Comparison of ENCODE assay signal across 10 cellular contexts in genomic region chr17:78889525-78889924, GRCh38. TPM values are rescaled to one million over a fixed set of nuclear protein-coding genes. Genes with fewer than 3 reads are reported as not detected.
DNase-seq lines count a peak whose midpoint lies in the region; ATAC-seq and TF ChIP-seq lines count a peak whose summit lies in the region.
"Had no signal": no experiment of that assay in that cellular context is flagged by ENCODE, and none has a peak within 500 bp of the region (broad histone marks: within the 10 kb centered on the region; RNA-seq: fewer than 3 reads in every experiment).

No MANE protein-coding gene starts in this region.

- DNase-seq in activated CD4-positive, alpha-beta T cell treated with anti-CD3 and anti-CD28 coated beads for 48 hours: peak; percentile 29
- no peak for DNase-seq in activated CD4-positive, alpha-beta T cell treated with anti-CD3 and anti-CD28 coated beads, Interleukin-2, amount 50 U/mL, for 1 hour
- DNase-seq in MV-4-11 (lab: John Stamatoyannopoulos, UW) (peak; percentile 76), NCI-H2196 (lab: John Stamatoyannopoulos, UW; ENCODE audit: unreplicated experiment) (no peak), GM03348 (ENCODE audit: low spot score) (no peak)
- DNase-seq in stimulated activated naive CD8-positive, alpha-beta T cell treated with anti-CD3 and anti-CD28 coated beads, Interleukin-15, Interleukin-2, amounts not matched to agents 100 U/mL and 50 U/mL, for 24 hours: peak; percentile 26
- DNase-seq: small intestine, T-helper 9 cell had no signal

- ATAC-seq in stimulated activated naive CD8-positive, alpha-beta T cell treated with anti-CD3 and anti-CD28 coated beads, Interleukin-15, Interleukin-2, amounts not matched to agents 100 U/mL and 50 U/mL, for 24 hours: peak; percentile 40
- ATAC-seq in HG02642 (IDR thresholded peaks at IDR 0.05; ENCODE audit: poor library complexity, unreplicated experiment): no peak

- H3K4me3 Mint-ChIP-seq in brain: no peak overlapping the region

- H3K27ac Mint-ChIP-seq in brain: peak overlapping the region in 3 of 5 experiments; percentile 58 to 80 (median 67)

- no peak for TF ChIP-seq CTCF in brain (conservative IDR thresholded peaks at IDR 0.05)

- peaks cover 92% of the 10 kb centered on the region for H3K4me1 Mint-ChIP-seq in brain

- H3K9me3 Mint-ChIP-seq in brain: no peaks in the 10 kb centered on the region

- peaks cover 24% of the 10 kb centered on the region for H3K36me3 Mint-ChIP-seq in brain

- no peaks in the 10 kb centered on the region for H3K27me3 Mint-ChIP-seq in brain

RNA-seq across cellular contexts. Expression of gene CEP295NL, which starts 13.5 kb away (rescaled TPM):
- 0.20 TPM for polyA plus RNA-seq in brain (ENCODE audit: insufficient read depth, low read depth, low replicate concordance)

RNA-seq across cellular contexts. Expression of gene TIMP2, which starts 35.7 kb away (rescaled TPM):
- 314 TPM for polyA plus RNA-seq in brain (ENCODE audit: insufficient read depth, low read depth, low replicate concordance)

RNA-seq across cellular contexts. Expression of gene USP36, which starts 48.9 kb away (rescaled TPM):
- 24.7 TPM for polyA plus RNA-seq in brain (ENCODE audit: insufficient read depth, low read depth, low replicate concordance)

Comparison
In these comparisons a context has a peak if more than half of its experiments do, and no peak if none do; other contexts are left out.
1. DNase-seq: peak in activated CD4-positive, alpha-beta T cell treated with anti-CD3 and anti-CD28 coated beads for 48 hours (single experiment), MV-4-11 (single experiment) and stimulated activated naive CD8-positive, alpha-beta T cell treated with anti-CD3 and anti-CD28 coated beads, Interleukin-15, Interleukin-2, amounts not matched to agents 100 U/mL and 50 U/mL, for 24 hours (single experiment); none in activated CD4-positive, alpha-beta T cell treated with anti-CD3 and anti-CD28 coated beads, Interleukin-2, amount 50 U/mL, for 1 hour (single experiment), NCI-H2196 (single experiment) and GM03348 (single experiment).